In the genomic region with DNA sequence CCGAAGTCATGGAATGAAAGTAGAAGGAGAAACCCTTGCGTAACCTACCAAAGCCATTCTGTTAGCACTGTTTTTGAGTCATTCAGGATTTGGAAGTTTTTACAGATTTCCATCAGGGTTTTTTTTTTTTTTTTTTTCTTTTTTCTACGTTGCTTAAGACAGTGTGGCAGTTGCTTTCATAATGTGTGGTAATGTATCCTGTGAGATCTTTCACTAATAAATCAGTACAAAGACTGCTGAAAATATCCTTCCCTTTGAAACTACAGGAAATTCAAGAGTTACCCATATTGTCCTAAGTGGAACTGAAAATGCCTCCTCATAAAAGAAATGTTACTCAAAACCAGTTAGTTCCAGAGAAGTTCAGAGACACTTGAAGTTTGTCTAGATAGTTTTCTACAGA, we compare ENCODE assay signal across 13 cellular contexts.
DNase-seq lines count a peak whose midpoint lies in the region; TF ChIP-seq lines count a peak whose summit lies in the region.
"Had no signal": no experiment of that assay in that cellular context is flagged by ENCODE, and none has a peak within 500 bp of the region (broad histone marks: within the 10 kb centered on the region; RNA-seq: fewer than 3 reads in every experiment).

No MANE protein-coding gene starts in this region.

- H3K36me3 ChIP-seq in breast epithelium (no peaks in the 10 kb centered on the region), vagina (no peaks in the 10 kb centered on the region)
- H3K36me3 ChIP-seq: tibial nerve had no signal

- H3K4me1 ChIP-seq in breast epithelium (no peaks in the 10 kb centered on the region), vagina (peaks cover 9% of the 10 kb centered on the region)

- intact Hi-C loops in MCF 10A (cut with micrococcal nuclease) = no loop called here
- intact Hi-C loops in breast epithelium (cut with DNase I; ENCODE audit: low total_unique reads) = no loop called here
- intact Hi-C loops in dorsolateral prefrontal cortex (cut with DNase I) = no loop called here
- intact Hi-C loops in vagina (cut with DNase I) = no loop called here

- H3K27me3 Mint-ChIP-seq in MCF 10A (ENCODE audit: insufficient read depth, unreplicated experiment) = no peaks in the 10 kb centered on the region

- CTCF ChIA-PET in MCF 10A (lab: Yijun Ruan, JAX) = interaction anchor here (0.6 kb wide), 1 partner anchor 487 kb away, joined by 4 read pairs; no protein-coding TSS in a partner anchor

- no TSS peak for BruUV-seq in MCF 10A (replicated peaks; lab: Mats Ljungman, UMichigan)

- H3K27ac Mint-ChIP-seq in MCF 10A (ENCODE audit: low read depth, unreplicated experiment) = no peak overlapping the region
- H3K27ac Mint-ChIP-seq: activated T-helper 1 cell treated with anti-CD3 and anti-CD28 coated beads, Interleukin-12 subunit alpha, Interleukin-12 subunit beta, Interleukin-2, Interleukin-4 antibody, amounts not matched to agents 30 ng/mL and 10 ng/mL and 1 ng/mL, durations not matched to agents 14 hours and 24 hours and 36 hours had no signal

- DNase-seq in MCF 10A (ENCODE audit: unreplicated experiment) (peak; percentile 43), breast epithelium (ENCODE audit: low spot score in 2 of 2) (no peak), dorsolateral prefrontal cortex (no peak), medulla oblongata (ENCODE audit: extremely low spot score) (peak; percentile 59), vagina (ENCODE audit: extremely low spot score in 2 of 2) (no peak), mucosa of gallbladder (ENCODE audit: low spot score) (no peak), NCI-H446 (lab: John Stamatoyannopoulos, UW) (no peak)
- no peak for DNase-seq in stimulated activated CD4-positive, alpha-beta T cell treated with anti-CD3 and anti-CD28 coated beads, Interleukin-2, amount 100 ng/mL, for 24 hours
- DNase-seq: DMS79, NCI-H1436, NCI-H774 had no signal

- no peak overlapping the region for H3K4me3 ChIP-seq in breast epithelium
- peak overlapping the region in 14 of 59 donors; percentile 5 to 42 (median 14) for H3K4me3 ChIP-seq in dorsolateral prefrontal cortex
- H3K4me3 ChIP-seq in vagina = no peak overlapping the region

- H3K9me3 ChIP-seq in breast epithelium (no peaks in the 10 kb centered on the region), vagina (no peaks in the 10 kb centered on the region)

- peaks cover 9% of the 10 kb centered on the region for H3K4me1 Mint-ChIP-seq in MCF 10A (ENCODE audit: insufficient read depth, unreplicated experiment)

- no peak for TF ChIP-seq POLR2A in breast epithelium (IDR thresholded peaks at IDR 0.05)
- no peak for TF ChIP-seq POLR2A in vagina (IDR thresholded peaks at IDR 0.05)

- POLR2A ChIA-PET in MCF 10A (lab: Yijun Ruan, JAX) = interaction anchor here (1.4 kb wide), 1 partner anchor 12 kb away, joined by 6 read pairs; no protein-coding TSS in a partner anchor

- peaks cover 7% of the 10 kb centered on the region for H3K36me3 Mint-ChIP-seq in MCF 10A (ENCODE audit: insufficient read depth, unreplicated experiment)

- H3K27me3 ChIP-seq in breast epithelium = no peaks in the 10 kb centered on the region
- H3K27me3 ChIP-seq in dorsolateral prefrontal cortex = no peaks in the 10 kb centered on the region
- H3K27me3 ChIP-seq in vagina = no peaks in the 10 kb centered on the region
- H3K27me3 ChIP-seq: tibial nerve had no signal

- H3K27ac ChIP-seq in breast epithelium = no peak overlapping the region
- peak overlapping the region in 49 of 59 donors; percentile 3 to 98 (median 64) for H3K27ac ChIP-seq in dorsolateral prefrontal cortex
- H3K27ac ChIP-seq in vagina = peak overlapping the region; percentile 56

- no peak overlapping the region for H3K4me3 Mint-ChIP-seq in MCF 10A (ENCODE audit: unreplicated experiment)
- H3K4me3 Mint-ChIP-seq: activated T-helper 1 cell treated with anti-CD3 and anti-CD28 coated beads, Interleukin-12 subunit alpha, Interleukin-12 subunit beta, Interleukin-2, Interleukin-4 antibody, amounts not matched to agents 30 ng/mL and 10 ng/mL and 1 ng/mL, durations not matched to agents 14 hours and 24 hours and 36 hours had no signal

- no peak for TF ChIP-seq CTCF in MCF 10A (IDR thresholded peaks at IDR 0.05; ENCODE audit: unreplicated experiment)
- TF ChIP-seq CTCF in breast epithelium (IDR thresholded peaks at IDR 0.05) = no peak
- peak in 1 of 56 donors; percentile 6 for TF ChIP-seq CTCF in dorsolateral prefrontal cortex (IDR thresholded peaks at IDR 0.05 in 54 of 56, conservative IDR thresholded peaks at IDR 0.05 in 2 of 56; ENCODE audit: low read depth in 1 of 56, partially characterized antibody in 56 of 56)
- no peak for TF ChIP-seq CTCF in vagina (IDR thresholded peaks at IDR 0.05)

- peaks cover 6% of the 10 kb centered on the region for H3K9me3 Mint-ChIP-seq in MCF 10A (ENCODE audit: unreplicated experiment)
- H3K9me3 Mint-ChIP-seq: activated T-helper 1 cell treated with anti-CD3 and anti-CD28 coated beads, Interleukin-12 subunit alpha, Interleukin-12 subunit beta, Interleukin-2, Interleukin-4 antibody, amounts not matched to agents 30 ng/mL and 10 ng/mL and 1 ng/mL, durations not matched to agents 14 hours and 24 hours and 36 hours had no signal

Comparison
In these comparisons a context has a peak if more than half of its experiments do, and no peak if none do; other contexts are left out.
1. DNase-seq: peak in MCF 10A (single experiment) and medulla oblongata (single experiment); none in breast epithelium (0 of 2), dorsolateral prefrontal cortex (0 of 10), vagina (0 of 2), mucosa of gallbladder (single experiment), stimulated activated CD4-positive, alpha-beta T cell treated with anti-CD3 and anti-CD28 coated beads, Interleukin-2, amount 100 ng/mL, for 24 hours (0 of 2) and NCI-H446 (0 of 2).
2. H3K27ac ChIP-seq: peak in dorsolateral prefrontal cortex (49 of 59) and vagina (single experiment); none in breast epithelium (0 of 2).